Comparison of ENCODE assay signal across 8 cellular contexts in genomic region chr12:76558684-76559276, GRCh38. TPM values are rescaled to one million over a fixed set of nuclear protein-coding genes. Genes with fewer than 3 reads are reported as not detected.
A peak's percentile ranks its signal among the peaks of the same experiment; 100 is the strongest.
DNase-seq lines count a peak whose midpoint lies in the region; ATAC-seq and TF ChIP-seq lines count a peak whose summit lies in the region.

No MANE protein-coding gene starts in this region.

- no peaks in the 10 kb centered on the region for H3K9me2 ChIP-seq in OCI-LY7 (ENCODE audit: insufficient read depth, low read length)

- H3K4me2 ChIP-seq in OCI-LY7 (ENCODE audit: low read length), result peak overlapping the region; percentile 99

- peaks cover 54% of the 10 kb centered on the region for H3K79me2 ChIP-seq in OCI-LY7 (ENCODE audit: insufficient read depth, low read depth, low read length)

- H3K4me3 Mint-ChIP-seq in activated T-cell treated with anti-CD3 and anti-CD28 coated beads, Interleukin-2, amount 50 U/mL, for 4 hours, result peak overlapping the region; percentile 93
- peak overlapping the region; percentile 97 for H3K4me3 Mint-ChIP-seq in nephron progenitor cell
- peak overlapping the region; percentile 94 to 97 for H3K4me3 Mint-ChIP-seq in stimulated activated naive CD8-positive, alpha-beta T cell treated with anti-CD3 and anti-CD28 coated beads, Interleukin-15, amount 100 ng/mL, for 72 hours

- BruUV-seq in OCI-LY7 (replicated peaks; lab: Mats Ljungman, UMichigan), result no TSS peak

- H3K9me3 ChIP-seq in OCI-LY7 (ENCODE audit: low read length), result no peaks in the 10 kb centered on the region

- CTCF ChIA-PET in OCI-LY7 (lab: Charles Lee; ENCODE audit: unreplicated experiment), result interaction anchor here (0.7 kb wide), 1 partner anchor 47 kb away, joined by 3 read pairs; no protein-coding TSS in a partner anchor

- H3K27ac Mint-ChIP-seq in nephron progenitor cell, result peak overlapping the region; percentile 99
- peak overlapping the region; percentile 98 for H3K27ac Mint-ChIP-seq in stimulated activated naive CD8-positive, alpha-beta T cell treated with anti-CD3 and anti-CD28 coated beads, Interleukin-15, amount 100 ng/mL, for 72 hours

- H4K20me1 ChIP-seq in OCI-LY7 (ENCODE audit: insufficient read depth, low read length), result no peaks in the 10 kb centered on the region

- H3K4me1 Mint-ChIP-seq in activated T-cell treated with anti-CD3 and anti-CD28 coated beads, Interleukin-2, amount 50 U/mL, for 4 hours (ENCODE audit: low read depth), result peaks cover 41% of the 10 kb centered on the region
- peaks cover 50% of the 10 kb centered on the region for H3K4me1 Mint-ChIP-seq in nephron progenitor cell
- peaks cover 31% of the 10 kb centered on the region for H3K4me1 Mint-ChIP-seq in stimulated activated naive CD8-positive, alpha-beta T cell treated with anti-CD3 and anti-CD28 coated beads, Interleukin-15, amount 100 ng/mL, for 72 hours

- peak overlapping the region; percentile 66 for H3K27ac ChIP-seq in OCI-LY7 (ENCODE audit: low read depth, low read length, poor library complexity, severe bottlenecking)

- POLR2A ChIA-PET in OCI-LY7 (lab: Charles Lee), result interaction anchor here (0.7 to 1.4 kb wide), 5 partner anchors 85 to 1087 kb away, joined by 3 to 5 read pairs (median 4); no protein-coding TSS in a partner anchor

- H3K4me1 ChIP-seq in OCI-LY7 (ENCODE audit: insufficient read depth, low read length, poor library complexity, severe bottlenecking), result peaks cover 48% of the 10 kb centered on the region

- intact Hi-C loops in OCI-LY7 (cut with micrococcal nuclease; ENCODE audit: unreplicated experiment), result loop anchor here (1.0 to 10.0 kb wide), 4 partner anchors 204 to 1044 kb away; partner anchors contain the start of genes BBS10, KRR1, NAP1L1 and ZDHHC17

- peak overlapping the region; percentile 85 for H2AFZ ChIP-seq in OCI-LY7 (ENCODE audit: low read length)

- TF ChIP-seq CTCF in OCI-LY7 (conservative IDR thresholded peaks at IDR 0.05; ENCODE audit: low read length) (no peak), nephron progenitor cell (IDR thresholded peaks at IDR 0.05) (no peak)

- H3K36me3 ChIP-seq in OCI-LY7 (ENCODE audit: insufficient read depth, low read length), result no peaks in the 10 kb centered on the region

- H3K27me3 Mint-ChIP-seq in activated T-cell treated with anti-CD3 and anti-CD28 coated beads, Interleukin-2, amount 50 U/mL, for 4 hours (ENCODE audit: low read depth), result no peaks in the 10 kb centered on the region
- H3K27me3 Mint-ChIP-seq in nephron progenitor cell (ENCODE audit: low read depth, poor library complexity), result no peaks in the 10 kb centered on the region
- no peaks in the 10 kb centered on the region for H3K27me3 Mint-ChIP-seq in stimulated activated naive CD8-positive, alpha-beta T cell treated with anti-CD3 and anti-CD28 coated beads, Interleukin-15, amount 100 ng/mL, for 72 hours

- H3K9me3 Mint-ChIP-seq in activated T-cell treated with anti-CD3 and anti-CD28 coated beads, Interleukin-2, amount 50 U/mL, for 4 hours, result no peaks in the 10 kb centered on the region
- H3K9me3 Mint-ChIP-seq in nephron progenitor cell, result no peaks in the 10 kb centered on the region
- H3K9me3 Mint-ChIP-seq in stimulated activated naive CD8-positive, alpha-beta T cell treated with anti-CD3 and anti-CD28 coated beads, Interleukin-15, amount 100 ng/mL, for 72 hours, result no peaks in the 10 kb centered on the region

- ATAC-seq in GM19438 (IDR thresholded peaks at IDR 0.05; ENCODE audit: low read depth, unreplicated experiment), result peak; percentile 47
- ATAC-seq in HG03558 (IDR thresholded peaks at IDR 0.05; ENCODE audit: extremely low read depth, unreplicated experiment), result peak; percentile 28
- ATAC-seq in activated T-cell treated with anti-CD3 and anti-CD28 coated beads, Interleukin-2, amount 50 U/mL, for 4 hours, result peak; percentile 85
- peak; percentile 87 for ATAC-seq in stimulated activated naive CD8-positive, alpha-beta T cell treated with anti-CD3 and anti-CD28 coated beads, Interleukin-15, amount 100 ng/mL, for 72 hours

- DNase-seq in C1 segment of cervical spinal cord (lab: John Stamatoyannopoulos, UW) (peak in 11 of 14 donors; percentile 25 to 72 (median 56)), OCI-LY7 (ENCODE audit: low spot score) (peak; percentile 71), fibroblast of gingiva (ENCODE audit: low read depth) (peak; percentile 8), nephron progenitor cell (peak; percentile 59)
- DNase-seq in activated T-cell treated with anti-CD3 and anti-CD28 coated beads, Interleukin-2, amount 50 U/mL, for 4 hours, result peak; percentile 62
- peak; percentile 85 to 88 for DNase-seq in stimulated activated naive CD8-positive, alpha-beta T cell treated with anti-CD3 and anti-CD28 coated beads, Interleukin-15, amount 100 ng/mL, for 72 hours

- H3K36me3 Mint-ChIP-seq in activated T-cell treated with anti-CD3 and anti-CD28 coated beads, Interleukin-2, amount 50 U/mL, for 4 hours (ENCODE audit: insufficient read depth), result peaks cover 12% of the 10 kb centered on the region
- H3K36me3 Mint-ChIP-seq in nephron progenitor cell (ENCODE audit: low read depth), result no peaks in the 10 kb centered on the region

- H3K4me3 ChIP-seq in OCI-LY7 (ENCODE audit: low read depth, low read length, poor library complexity, severe bottlenecking), result peak overlapping the region; percentile 100

RNA-seq across cellular contexts. Expression of gene OSBPL8, which starts 0.8 kb away (rescaled TPM):
- 25.0 and 34.0 TPM in 2 replicates for total RNA-seq in OCI-LY7 (2014; rRNA removed; shearing (Covaris generic))
- 57.0 and 61.3 TPM in 2 replicates for total RNA-seq in OCI-LY7 (2022)
- total RNA-seq in activated T-cell treated with anti-CD3 and anti-CD28 coated beads, Interleukin-2, amount 50 U/mL, for 4 hours, result 10 to 100 TPM; 81.3 to 91.9 (median 87.3) TPM

Comparison
In these comparisons a context has a peak if more than half of its experiments do, and no peak if none do; other contexts are left out.
1. Peak in every context shown above with its lines: DNase-seq, ATAC-seq, H3K4me3 ChIP-seq and H3K27ac ChIP-seq.
2. DNase-seq: peak in every context shown above with its lines; median percentile 86 in stimulated activated naive CD8-positive, alpha-beta T cell treated with anti-CD3 and anti-CD28 coated beads, Interleukin-15, amount 100 ng/mL, for 72 hours; 71 in OCI-LY7; 62 in activated T-cell treated with anti-CD3 and anti-CD28 coated beads, Interleukin-2, amount 50 U/mL, for 4 hours; 59 in nephron progenitor cell; 56 in C1 segment of cervical spinal cord; 8 in fibroblast of gingiva.
3. ATAC-seq: peak in every context shown above with its lines; median percentile 87 in stimulated activated naive CD8-positive, alpha-beta T cell treated with anti-CD3 and anti-CD28 coated beads, Interleukin-15, amount 100 ng/mL, for 72 hours; 85 in activated T-cell treated with anti-CD3 and anti-CD28 coated beads, Interleukin-2, amount 50 U/mL, for 4 hours; 47 in GM19438; 28 in HG03558.